Comparison of ENCODE assay signal across 22 cellular contexts in genomic region chr19:18776736-18777135, GRCh38. TPM values are rescaled to one million over a fixed set of nuclear protein-coding genes. Genes with fewer than 3 reads are reported as not detected.
DNase-seq lines count a peak whose midpoint lies in the region; ATAC-seq, FAIRE-seq and TF ChIP-seq lines count a peak whose summit lies in the region.
"Had no signal": no experiment of that assay in that cellular context is flagged by ENCODE, and none has a peak within 500 bp of the region (broad histone marks: within the 10 kb centered on the region; RNA-seq: fewer than 3 reads in every experiment).

No MANE protein-coding gene starts in this region.

- peaks cover 9% of the 10 kb centered on the region in 2 experiments for H3K4me1 ChIP-seq in trophoblast cell (ENCODE audit: control insufficient read depth in 1 of 2, insufficient read depth in 2 of 2, low read length in 2 of 2)

- H3K4me3 ChIP-seq in epithelial cell of esophagus (ENCODE audit: low read length) = no peak overlapping the region
- H3K4me3 ChIP-seq in trophoblast cell (ENCODE audit: low read depth, low read length) = no peak overlapping the region
- H3K4me3 ChIP-seq: ovary had no signal

- no peak overlapping the region for H4K12ac ChIP-seq in trophoblast cell (ENCODE audit: low read depth, low read length)

- H2AK5ac ChIP-seq in trophoblast cell (ENCODE audit: low read length) = no peak overlapping the region

- no peak overlapping the region for H2AFZ ChIP-seq in trophoblast cell (ENCODE audit: insufficient read depth, low read length, poor library complexity)

- H3K27ac Mint-ChIP-seq in T-helper 17 cell = no peak overlapping the region
- H3K27ac Mint-ChIP-seq: CD4-positive, CD25-positive, alpha-beta regulatory T cell; stimulated activated naive CD8-positive, alpha-beta T cell treated with anti-CD3 and anti-CD28 coated beads, Interleukin-15, amount 100 ng/mL, for 72 hours had no signal

- no peaks in the 10 kb centered on the region for H3K4me1 Mint-ChIP-seq in T-helper 17 cell

- peak; percentile 71 for FAIRE-seq in HTR-8/SVneo (lab: Jason Lieb, UNC)
- FAIRE-seq: endometrium, GM12891 had no signal

- no peaks in the 10 kb centered on the region for H3K79me1 ChIP-seq in trophoblast cell (ENCODE audit: low read length)

- no peaks in the 10 kb centered on the region for H3K36me3 ChIP-seq in trophoblast cell (ENCODE audit: control insufficient read depth in 1 of 2, insufficient read depth in 2 of 2, low read length in 2 of 2)
- H3K36me3 ChIP-seq: heart left ventricle, ovary had no signal

- H3K4me2 ChIP-seq in trophoblast cell (ENCODE audit: low read length) = no peak overlapping the region

- H4K91ac ChIP-seq in trophoblast cell (ENCODE audit: low read depth, low read length) = no peak overlapping the region

- no peak overlapping the region for H4K8ac ChIP-seq in trophoblast cell (ENCODE audit: low read depth, low read length)

- peaks cover 6% of the 10 kb centered on the region for H3K9me3 ChIP-seq in trophoblast cell (ENCODE audit: insufficient read depth, low read depth, low read length)
- H3K9me3 ChIP-seq in T-helper 17 cell (ENCODE audit: control insufficient read depth, low read length, poor library complexity, severe bottlenecking) = no peaks in the 10 kb centered on the region
- H3K9me3 ChIP-seq: heart left ventricle, ovary had no signal

- no peak overlapping the region for H3K27ac ChIP-seq in trophoblast cell (ENCODE audit: low read depth, low read length)
- H3K27ac ChIP-seq: heart left ventricle, ovary had no signal

- no peak overlapping the region for H3K14ac ChIP-seq in trophoblast cell (ENCODE audit: low read length)

- H3K27me3 Mint-ChIP-seq in T-helper 17 cell = no peaks in the 10 kb centered on the region
- H3K27me3 Mint-ChIP-seq: CD4-positive, CD25-positive, alpha-beta regulatory T cell; stimulated activated naive CD8-positive, alpha-beta T cell treated with anti-CD3 and anti-CD28 coated beads, Interleukin-15, amount 100 ng/mL, for 72 hours had no signal

- H3K4ac ChIP-seq in trophoblast cell (ENCODE audit: low read depth, low read length) = no peak overlapping the region

- ATAC-seq in HG02884 (IDR thresholded peaks at IDR 0.05; ENCODE audit: unreplicated experiment) (no peak), T-helper 17 cell (no peak)
- ATAC-seq: activated T-cell treated with anti-CD3 and anti-CD28 coated beads, Interleukin-2, amount 50 U/mL, for 4 hours; stimulated activated naive CD8-positive, alpha-beta T cell treated with anti-CD3 and anti-CD28 coated beads, Interleukin-15, amount 100 ng/mL, for 72 hours had no signal

- H3K27me3 ChIP-seq in trophoblast cell (ENCODE audit: insufficient read depth, low read length) = no peaks in the 10 kb centered on the region
- H3K27me3 ChIP-seq: ovary had no signal

- H2BK5ac ChIP-seq in trophoblast cell (ENCODE audit: low read depth, low read length, poor library complexity) = no peak overlapping the region

- DNase-seq in EH (ENCODE audit: low read depth) = peak; percentile 69
- peak; percentile 44 for DNase-seq in HTR-8/SVneo (ENCODE audit: insufficient read length, low spot score)
- DNase-seq in epithelial cell of esophagus (ENCODE audit: low read depth) = peak; percentile 38
- peak; percentile 68 to 79 for DNase-seq in trophoblast cell
- DNase-seq in D341Med (ENCODE audit: low spot score) = no peak
- no peak for DNase-seq in T-helper 17 cell
- DNase-seq: activated CD4-positive, alpha-beta T cell treated with anti-CD3 and anti-CD28 coated beads, Interleukin-2, amount 50 U/mL, for 1 hour; activated T-cell treated with anti-CD3 and anti-CD28 coated beads, Interleukin-2, amount 50 U/mL, for 4 hours; CD4-positive, CD25-positive, alpha-beta regulatory T cell; cerebellar nuclear complex; DND-41; kidney glomerular epithelial cell; MV-4-11; NCI-H2081; SHP77; stimulated activated naive CD8-positive, alpha-beta T cell treated with anti-CD3 and anti-CD28 coated beads, Interleukin-15, amount 100 ng/mL, for 72 hours; T-helper 9 cell had no signal

- H2BK12ac ChIP-seq in trophoblast cell (ENCODE audit: low read length) = no peak overlapping the region

- no peak for TF ChIP-seq CTCF in epithelial cell of esophagus (IDR thresholded peaks at IDR 0.05; ENCODE audit: insufficient read depth, low read depth, low read length, missing control alignments)

- no peak overlapping the region for H2BK120ac ChIP-seq in trophoblast cell (ENCODE audit: insufficient read depth, low read length, poor library complexity)

- H3K18ac ChIP-seq in trophoblast cell (ENCODE audit: low read length) = no peak overlapping the region

- no peak overlapping the region for H3K23ac ChIP-seq in trophoblast cell (ENCODE audit: low read length)

- H3K9ac ChIP-seq in trophoblast cell (ENCODE audit: low read length) = no peak overlapping the region

- WGBS in trophoblast cell (ENCODE audit: extremely low coverage, insufficient coverage, insufficient read length) = no CpG with 5 or more reads among the region's 12 CpGs

- no peaks in the 10 kb centered on the region for H3K36me3 Mint-ChIP-seq in T-helper 17 cell (ENCODE audit: low read depth)
- H3K36me3 Mint-ChIP-seq: CD4-positive, CD25-positive, alpha-beta regulatory T cell had no signal

- no peak overlapping the region for H3K4me3 Mint-ChIP-seq in T-helper 17 cell
- H3K4me3 Mint-ChIP-seq: activated T-cell treated with anti-CD3 and anti-CD28 coated beads, Interleukin-2, amount 50 U/mL, for 4 hours; CD4-positive, CD25-positive, alpha-beta regulatory T cell; stimulated activated naive CD8-positive, alpha-beta T cell treated with anti-CD3 and anti-CD28 coated beads, Interleukin-15, amount 100 ng/mL, for 72 hours had no signal

- H3K79me2 ChIP-seq in trophoblast cell (ENCODE audit: control insufficient read depth, insufficient read depth, low read length, poor library complexity) = no peaks in the 10 kb centered on the region

RNA-seq across cellular contexts. Expression of gene COMP, which starts 14.4 kb away (rescaled TPM):
- 0.10 and 0.11 TPM in 2 replicates for polyA plus RNA-seq in trophoblast cell (2013)
- not detected for total RNA-seq in T-helper 17 cell
- total RNA-seq: activated T-cell treated with anti-CD3 and anti-CD28 coated beads, Interleukin-2, amount 50 U/mL, for 4 hours; CD4-positive, CD25-positive, alpha-beta regulatory T cell had no signal
- polyA plus RNA-seq: CD4-positive, CD25-positive, alpha-beta regulatory T cell had no signal

RNA-seq across cellular contexts. Expression of gene UPF1, which starts 55.0 kb away (rescaled TPM):
- polyA plus RNA-seq in trophoblast cell (2013) = 38.1 and 38.7 TPM in 2 replicates
- total RNA-seq in T-helper 17 cell = 100 to 1,000 TPM; 135 to 143 TPM

Comparison
In these comparisons a context has a peak if more than half of its experiments do, and no peak if none do; other contexts are left out.
1. DNase-seq: peak in EH (single experiment), HTR-8/SVneo (single experiment), epithelial cell of esophagus (single experiment) and trophoblast cell (2 of 2); none in D341Med (single experiment) and T-helper 17 cell (0 of 3).